In genomic region chr11:65121447-65121864, GRCh38 we compare ENCODE assay signal across 2 cellular contexts.
TF ChIP-seq lines count a peak whose summit lies in the region.

No MANE protein-coding gene starts in this region.

TF ChIP-seq in H1, 55 proteins besides CTCF, POLR2A, EP300 and RAD21:
- TF ChIP-seq ATF3 (IDR thresholded peaks at IDR 0.05; ENCODE audit: insufficient read depth, low read depth, low read length) (no peak), E2F6 (IDR thresholded peaks at IDR 0.05) (no peak), CREB1 (IDR thresholded peaks at IDR 0.05) (no peak), PHF8 (conservative IDR thresholded peaks at IDR 0.05; ENCODE audit: low read depth, low read length) (no peak), RFX5 (IDR thresholded peaks at IDR 0.05; ENCODE audit: borderline replicate concordance, low read depth, low read length) (no peak), ASH2L (IDR thresholded peaks at IDR 0.05; ENCODE audit: low read length) (no peak), SRF (IDR thresholded peaks at IDR 0.05; ENCODE audit: low read depth, low read length) (no peak), BCL11A (IDR thresholded peaks at IDR 0.05; ENCODE audit: low read depth in 2 of 2, low read length in 2 of 2) (no peak), YY1 (IDR thresholded peaks at IDR 0.05; ENCODE audit: low read depth, low read length) (no peak), CTBP2 (IDR thresholded peaks at IDR 0.05; ENCODE audit: borderline replicate concordance, insufficient read depth, insufficient read length, low read length) (no peak), HDAC6 (IDR thresholded peaks at IDR 0.05; ENCODE audit: low read depth, low read length) (no peak)

TF ChIP-seq in neural cell, 6 proteins besides CTCF, POLR2A, EP300 and RAD21:
- TF ChIP-seq SMC3 (conservative IDR thresholded peaks at IDR 0.05; ENCODE audit: poor library complexity) (no peak), POLR2AphosphoS5 (IDR thresholded peaks at IDR 0.05) (no peak), EZH2 (IDR thresholded peaks at IDR 0.05; ENCODE audit: borderline replicate concordance, insufficient read depth, low read length, poor library complexity, severe bottlenecking) (no peak), MXI1 (conservative IDR thresholded peaks at IDR 0.05; ENCODE audit: poor library complexity, severe bottlenecking) (no peak), TAF1 (IDR thresholded peaks at IDR 0.05; ENCODE audit: low read depth) (no peak)
- TF ChIP-seq, protein P1, sequence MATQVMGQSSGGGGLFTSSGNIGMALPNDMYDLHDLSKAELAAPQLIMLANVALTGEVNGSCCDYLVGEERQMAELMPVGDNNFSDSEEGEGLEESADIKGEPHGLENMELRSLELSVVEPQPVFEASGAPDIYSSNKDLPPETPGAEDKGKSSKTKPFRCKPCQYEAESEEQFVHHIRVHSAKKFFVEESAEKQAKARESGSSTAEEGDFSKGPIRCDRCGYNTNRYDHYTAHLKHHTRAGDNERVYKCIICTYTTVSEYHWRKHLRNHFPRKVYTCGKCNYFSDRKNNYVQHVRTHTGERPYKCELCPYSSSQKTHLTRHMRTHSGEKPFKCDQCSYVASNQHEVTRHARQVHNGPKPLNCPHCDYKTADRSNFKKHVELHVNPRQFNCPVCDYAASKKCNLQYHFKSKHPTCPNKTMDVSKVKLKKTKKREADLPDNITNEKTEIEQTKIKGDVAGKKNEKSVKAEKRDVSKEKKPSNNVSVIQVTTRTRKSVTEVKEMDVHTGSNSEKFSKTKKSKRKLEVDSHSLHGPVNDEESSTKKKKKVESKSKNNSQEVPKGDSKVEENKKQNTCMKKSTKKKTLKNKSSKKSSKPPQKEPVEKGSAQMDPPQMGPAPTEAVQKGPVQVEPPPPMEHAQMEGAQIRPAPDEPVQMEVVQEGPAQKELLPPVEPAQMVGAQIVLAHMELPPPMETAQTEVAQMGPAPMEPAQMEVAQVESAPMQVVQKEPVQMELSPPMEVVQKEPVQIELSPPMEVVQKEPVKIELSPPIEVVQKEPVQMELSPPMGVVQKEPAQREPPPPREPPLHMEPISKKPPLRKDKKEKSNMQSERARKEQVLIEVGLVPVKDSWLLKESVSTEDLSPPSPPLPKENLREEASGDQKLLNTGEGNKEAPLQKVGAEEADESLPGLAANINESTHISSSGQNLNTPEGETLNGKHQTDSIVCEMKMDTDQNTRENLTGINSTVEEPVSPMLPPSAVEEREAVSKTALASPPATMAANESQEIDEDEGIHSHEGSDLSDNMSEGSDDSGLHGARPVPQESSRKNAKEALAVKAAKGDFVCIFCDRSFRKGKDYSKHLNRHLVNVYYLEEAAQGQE (IDR thresholded peaks at IDR 0.05; ENCODE audit: borderline replicate concordance): no peak
